ENCODE assay signal across 1 cellular context in genomic region chr3:128449111-128449638, GRCh38.
TF ChIP-seq lines count a peak whose summit lies in the region.

No MANE protein-coding gene starts in this region.

TF ChIP-seq in IMR-90, 13 proteins besides CTCF, POLR2A, EP300 and RAD21:
- TF ChIP-seq CEBPB (IDR thresholded peaks at IDR 0.05; ENCODE audit: low read depth, low read length) (no peak), MAFK (IDR thresholded peaks at IDR 0.05; ENCODE audit: low read depth, low read length) (0 out of 2 replicates have a peak, but pooled peaks have one; percentile 15), BHLHE40 (IDR thresholded peaks at IDR 0.05; ENCODE audit: low read depth, low read length) (no peak), RCOR1 (IDR thresholded peaks at IDR 0.05; ENCODE audit: insufficient replicate concordance, low read length) (no peak), NFE2L2 (IDR thresholded peaks at IDR 0.05; ENCODE audit: low read depth, low read length) (no peak), SMC3 (IDR thresholded peaks at IDR 0.05; ENCODE audit: low read depth, low read length) (no peak), MAZ (IDR thresholded peaks at IDR 0.05; ENCODE audit: borderline replicate concordance, low read depth, low read length) (no peak)
